ENCODE assay signal across 25 cellular contexts in genomic region chr6:42539135-42539534, GRCh38. TPM values are rescaled to one million over a fixed set of nuclear protein-coding genes. Genes with fewer than 3 reads are reported as not detected.
A peak's percentile ranks its signal among the peaks of the same experiment; 100 is the strongest.
DNase-seq lines count a peak whose midpoint lies in the region; ATAC-seq, FAIRE-seq and TF ChIP-seq lines count a peak whose summit lies in the region.
"Had no signal": no experiment of that assay in that cellular context is flagged by ENCODE, and none has a peak within 500 bp of the region (broad histone marks: within the 10 kb centered on the region; RNA-seq: fewer than 3 reads in every experiment).

No MANE protein-coding gene starts in this region.

- no peaks in the 10 kb centered on the region for H3K9me1 ChIP-seq in IMR-90 (ENCODE audit: insufficient read depth, low read length)

- H3K27ac ChIP-seq in HEK293 (ENCODE audit: extremely low read depth, low read depth, low read length) (no peak overlapping the region), IMR-90 (ENCODE audit: insufficient read depth, low read length) (no peak overlapping the region), PC-3 (ENCODE audit: low read length) (no peak overlapping the region; the same call in 1 of the 2 replicates)
- H3K27ac ChIP-seq: BLaER1 had no signal

- no peak overlapping the region for H2BK20ac ChIP-seq in IMR-90 (ENCODE audit: low read depth, low read length)

- H3K79me2 ChIP-seq in PC-3 (ENCODE audit: low read length): no peaks in the 10 kb centered on the region

- H3K79me1 ChIP-seq in IMR-90 (ENCODE audit: low read depth in 1 of 2, low read length in 2 of 2): no peaks in the 10 kb centered on the region

- no peak overlapping the region for H3K23ac ChIP-seq in IMR-90 (ENCODE audit: low read depth, low read length)

- H3K9me2 ChIP-seq in PC-3 (replicated peaks; ENCODE audit: low read length): no peaks in the 10 kb centered on the region

- no peak overlapping the region for H2AK9ac ChIP-seq in IMR-90 (replicated peaks; ENCODE audit: low read depth, low read length, poor library complexity)

- H3K9ac ChIP-seq in IMR-90 (ENCODE audit: low read depth, low read length): no peak overlapping the region
- H3K9ac ChIP-seq in PC-3 (ENCODE audit: low read length): no peak overlapping the region
- H3K9ac ChIP-seq: BLaER1 had no signal

- H2BK15ac ChIP-seq in IMR-90 (ENCODE audit: low read depth, low read length): no peak overlapping the region

- no peaks in the 10 kb centered on the region for H3K36me3 ChIP-seq in HEK293 (ENCODE audit: control insufficient read depth in 2 of 2, insufficient read depth in 1 of 2, low read length in 2 of 2)
- H3K36me3 ChIP-seq in IMR-90 (ENCODE audit: control insufficient read depth, insufficient read depth, low read length): no peaks in the 10 kb centered on the region
- no peaks in the 10 kb centered on the region for H3K36me3 ChIP-seq in PC-3 (ENCODE audit: low read depth, low read length)
- H3K36me3 ChIP-seq: BE2C, BLaER1 had no signal

- in situ Hi-C loops in IMR-90 (cut with MboI; ENCODE audit: low sequenced_read_pairs): no loop called here

- H3K4me1 ChIP-seq in HEK293 (ENCODE audit: control insufficient read depth, insufficient read depth, low read length) (0 out of 2 replicates have a peak, but pooled peaks cover 3% of the 10 kb centered on the region), IMR-90 (ENCODE audit: control insufficient read depth, insufficient read depth, low read length) (no peaks in the 10 kb centered on the region), PC-3 (ENCODE audit: insufficient read depth, low read length) (peaks cover 8% of the 10 kb centered on the region)
- H3K4me1 ChIP-seq: BE2C, BLaER1 had no signal

- no peak overlapping the region for H3K56ac ChIP-seq in IMR-90 (ENCODE audit: extremely low read depth, insufficient read depth, low read length)

- no peak overlapping the region for H4K91ac ChIP-seq in IMR-90 (ENCODE audit: insufficient read depth, low read depth, low read length)

- H3K4ac ChIP-seq in IMR-90 (ENCODE audit: low read depth, low read length): no peak overlapping the region

- DNase-seq in IMR-90 (peak; percentile 16), PC-3 (peak; percentile 30), GM12892 (ENCODE audit: insufficient read length) (no peak)
- DNase-seq: 8988T; ACHN; BE2C; C1 segment of cervical spinal cord; CD4-positive, alpha-beta memory T cell; CD4-positive, CD25-positive, alpha-beta regulatory T cell; CD8-positive, alpha-beta memory T cell; COR-L47; DMS 273 treated with DMSO at 0.1 percent for 48 hours; DMS153; DMS53; DMS79; DND-41; EL; GDM1 had no signal

- H3K4me3 ChIP-seq in HEK293 (ENCODE audit: low read depth, low read length) (no peak overlapping the region), IMR-90 (ENCODE audit: insufficient read depth, low read depth, low read length) (no peak overlapping the region), PC-3 (ENCODE audit: low read length) (no peak overlapping the region)
- H3K4me3 ChIP-seq: BLaER1, GM12878 had no signal

- WGBS in IMR-90 (ENCODE audit: extremely low coverage in 2 of 2, insufficient read length in 1 of 2), 2 experiments: no CpG with 5 or more reads among the region's 1 CpG

- no peaks in the 10 kb centered on the region for H3F3A ChIP-seq in PC-3 (ENCODE audit: low read length, unreplicated experiment)

- intact Hi-C loops in IMR-90 (cut with micrococcal nuclease) (no loop called here), PC-3 (cut with micrococcal nuclease) (no loop called here)

- no peak overlapping the region for H3K4me2 ChIP-seq in IMR-90 (ENCODE audit: low read depth, low read length)
- H3K4me2 ChIP-seq in PC-3 (ENCODE audit: low read length): peak overlapping the region; percentile 46; the same call in 1 of the 2 replicates
- H3K4me2 ChIP-seq: BLaER1 had no signal

- H3K18ac ChIP-seq in IMR-90 (ENCODE audit: low read depth, low read length): no peak overlapping the region

- no TSS peak for BruUV-seq in IMR-90 (replicated peaks; lab: Mats Ljungman, UMichigan)
- BruUV-seq in PC-3 (replicated peaks; lab: Mats Ljungman, UMichigan): no TSS peak

- H2AK5ac ChIP-seq in IMR-90 (ENCODE audit: low read depth, low read length): no peak overlapping the region

- no peak for TF ChIP-seq CTCF in HEK293 (tag by site-specific recombination; IDR thresholded peaks at IDR 0.05)
- no peak for TF ChIP-seq CTCF in IMR-90 (conservative IDR thresholded peaks at IDR 0.05; ENCODE audit: low read depth, low read length)
- no peak for TF ChIP-seq CTCF in PC-3 (conservative IDR thresholded peaks at IDR 0.05; ENCODE audit: low read depth, low read length)

- H2AFZ ChIP-seq in IMR-90 (replicated peaks; ENCODE audit: low read length, poor library complexity) (no peak overlapping the region), PC-3 (ENCODE audit: low read length) (no peak overlapping the region)

- H2BK120ac ChIP-seq in IMR-90 (ENCODE audit: low read depth, low read length): no peak overlapping the region

- no peak for ATAC-seq in IMR-90 (ENCODE audit: low read depth)
- peak; percentile 97 for ATAC-seq in PC-3
- ATAC-seq in GM18505 (IDR thresholded peaks at IDR 0.05; ENCODE audit: unreplicated experiment): no peak
- no peak for ATAC-seq in HG03342 (IDR thresholded peaks at IDR 0.05; ENCODE audit: unreplicated experiment)
- ATAC-seq: GM12878 had no signal

- H3K27me3 ChIP-seq in IMR-90 (ENCODE audit: control insufficient read depth, insufficient read depth, low read length) (no peaks in the 10 kb centered on the region; the same call in 1 of the 2 replicates), PC-3 (ENCODE audit: low read length) (no peaks in the 10 kb centered on the region)
- H3K27me3 ChIP-seq: BE2C, BLaER1 had no signal

- TF ChIP-seq POLR2A in IMR-90 (IDR thresholded peaks at IDR 0.05; ENCODE audit: low read depth, low read length) (no peak), GM18505 (IDR thresholded peaks at IDR 0.05; ENCODE audit: borderline replicate concordance, extremely low read depth, insufficient read depth, insufficient read length) (no peak), GM12892 (IDR thresholded peaks at IDR 0.05; ENCODE audit: low read depth, low read length) (no peak)

- dilution Hi-C loops in IMR-90 (cut with HindIII; ENCODE audit: low sequenced_read_pairs, unreplicated experiment): no loop called here

- H4K20me1 ChIP-seq in IMR-90 (ENCODE audit: insufficient read depth, low read length) (no peaks in the 10 kb centered on the region), PC-3 (ENCODE audit: low read length) (no peaks in the 10 kb centered on the region)
- H4K20me1 ChIP-seq: BLaER1 had no signal

- CTCF ChIA-PET in HEK293 (lab: Yijun Ruan, JAX) (interaction anchor here (0.7 to 9.2 kb wide), 2 partner anchors 10 to 449 kb away, joined by 3 to 160 read pairs; no protein-coding TSS in a partner anchor), IMR-90 (lab: Yijun Ruan, JAX) (interaction anchor here (0.5 to 2.3 kb wide), 3 partner anchors 9 to 1053 kb away, joined by 3 to 10 read pairs (median 5); no protein-coding TSS in a partner anchor), PC-3 (lab: Charles Lee) (interaction anchor here (0.6 to 1.4 kb wide), 2 partner anchors 9 to 278 kb away, joined by 3 to 6 read pairs; no protein-coding TSS in a partner anchor)

- no peak for FAIRE-seq in GM12892 (lab: Jason Lieb, UNC)
- FAIRE-seq: A204.1, GM12878, GM18507 had no signal

- no peak overlapping the region for H4K8ac ChIP-seq in IMR-90 (ENCODE audit: low read depth in 2 of 2, low read length in 2 of 2)

- POLR2A ChIA-PET in HEK293 (lab: Yijun Ruan, JAX) (interaction anchor here (0.6 kb wide), 1 partner anchor 292 kb away, joined by 3 read pairs; no protein-coding TSS in a partner anchor), IMR-90 (lab: Charles Lee; ENCODE audit: unreplicated experiment) (no interaction called here), PC-3 (lab: Charles Lee; ENCODE audit: unreplicated experiment) (interaction anchor here (0.6 to 0.7 kb wide), 3 partner anchors 86 to 201 kb away, joined by 3 to 8 read pairs (median 4); no protein-coding TSS in a partner anchor)

- TF ChIP-seq RAD21 in IMR-90 (IDR thresholded peaks at IDR 0.05; ENCODE audit: low read length): no peak

- H3K9me3 ChIP-seq in HEK293 (ENCODE audit: control insufficient read depth, insufficient read depth, low read depth, low read length): no peaks in the 10 kb centered on the region
- H3K9me3 ChIP-seq in IMR-90 (ENCODE audit: control insufficient read depth, insufficient read depth, low read length): no peaks in the 10 kb centered on the region
- H3K9me3 ChIP-seq in PC-3 (ENCODE audit: low read length): no peaks in the 10 kb centered on the region
- H3K9me3 ChIP-seq: BE2C, BLaER1 had no signal

- no peak overlapping the region for H2BK5ac ChIP-seq in IMR-90 (ENCODE audit: low read depth, low read length, poor library complexity, severe bottlenecking)

- no peak overlapping the region for H4K5ac ChIP-seq in IMR-90 (ENCODE audit: low read depth, low read length)

- no peak overlapping the region for H3K14ac ChIP-seq in IMR-90 (replicated peaks; ENCODE audit: low read depth, low read length)

TF ChIP-seq in HEK293, 187 proteins besides CTCF, POLR2A, EP300 and RAD21 (continues in another document):
- TF ChIP-seq ZNF416 (tag by site-specific recombination; IDR thresholded peaks at IDR 0.05): no peak

TF ChIP-seq in IMR-90, 13 proteins besides CTCF, POLR2A, EP300 and RAD21:
- TF ChIP-seq FOS (IDR thresholded peaks at IDR 0.05; ENCODE audit: low read depth, low read length) (no peak), MAZ (IDR thresholded peaks at IDR 0.05; ENCODE audit: borderline replicate concordance, low read depth, low read length) (no peak)

RNA-seq across cellular contexts. Expression of gene UBR2, which starts 24.7 kb away (rescaled TPM):
- total RNA-seq in IMR-90 (2012; rRNA removed) (32.3 and 42.8 TPM in 2 replicates), PC-3 (2014; rRNA removed) (15.7 and 19.6 TPM in 2 replicates)
- 6.3 and 7.7 TPM in 2 replicates for polyA plus RNA-seq in IMR-90 (2012; rRNA removed)
- 1.2 and 1.4 TPM in 2 replicates for polyA plus RNA-seq in IMR-90 (2012; cell fraction: cytosol; rRNA removed)
- 3.0 and 26.2 TPM in 2 replicates for polyA plus RNA-seq in IMR-90 (2012; cell fraction: nucleus; rRNA removed; ENCODE audit: low replicate concordance)
- polyA plus RNA-seq in GM12892 (2012; ENCODE audit: missing spikeins): 11.0 TPM
